Comparison of ENCODE assay signal across 26 cellular contexts in the genomic region with DNA sequence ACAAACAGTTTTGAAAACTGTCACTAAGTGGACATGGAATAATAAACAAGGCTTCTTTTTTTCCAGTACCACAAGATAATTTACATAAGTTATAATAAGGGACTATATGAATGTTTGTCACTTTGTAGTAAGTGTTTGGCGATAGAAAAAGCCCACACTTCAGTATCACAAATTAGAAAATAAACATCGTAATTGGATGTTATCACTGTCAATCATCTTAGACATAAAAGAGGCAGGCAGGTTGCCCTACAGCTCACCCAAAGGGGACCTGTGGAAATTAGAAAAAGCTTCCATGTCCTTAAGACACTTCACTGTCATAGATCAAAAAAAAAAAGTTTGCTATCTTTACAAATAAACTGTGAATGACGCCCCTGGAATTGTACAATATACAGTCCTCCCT. TPM values are rescaled to one million over a fixed set of nuclear protein-coding genes. Genes with fewer than 3 reads are reported as not detected.
A peak's percentile ranks its signal among the peaks of the same experiment; 100 is the strongest.
DNase-seq lines count a peak whose midpoint lies in the region; ATAC-seq and TF ChIP-seq lines count a peak whose summit lies in the region.
"Had no signal": no experiment of that assay in that cellular context is flagged by ENCODE, and none has a peak within 500 bp of the region (broad histone marks: within the 10 kb centered on the region; RNA-seq: fewer than 3 reads in every experiment).

No MANE protein-coding gene starts in this region.

- TF ChIP-seq CTCF in Panc1 (IDR thresholded peaks at IDR 0.05) = no peak
- no peak for TF ChIP-seq CTCF in dorsolateral prefrontal cortex (IDR thresholded peaks at IDR 0.05 in 54 of 56, conservative IDR thresholded peaks at IDR 0.05 in 2 of 56; ENCODE audit: low read depth in 1 of 56, partially characterized antibody in 56 of 56)

- H3K27ac ChIP-seq in Panc1 (ENCODE audit: low read length) (peak overlapping the region; percentile 25; the same call in 1 of the 2 replicates), dorsolateral prefrontal cortex (peak overlapping the region in 57 of 59 donors; percentile 5 to 100 (median 97)), GM23248 (no peak overlapping the region)
- H3K27ac ChIP-seq: SJCRH30 had no signal

- BruUV-seq in Panc1 (replicated peaks; lab: Mats Ljungman, UMichigan) = no TSS peak

- H3K36me3 ChIP-seq in Panc1 (ENCODE audit: control insufficient read depth, insufficient read depth, low read length) (no peaks in the 10 kb centered on the region; the same call in 1 of the 2 replicates), GM23248 (ENCODE audit: low read depth) (no peaks in the 10 kb centered on the region)
- H3K36me3 ChIP-seq: SJCRH30 had no signal

- intact Hi-C loops in Panc1 (cut with micrococcal nuclease; ENCODE audit: unreplicated experiment) = no loop called here
- intact Hi-C loops in dorsolateral prefrontal cortex (cut with DNase I) = no loop called here

- CTCF ChIA-PET in Panc1 (lab: Charles Lee) = no interaction called here

- H3K27me3 ChIP-seq in Panc1 (ENCODE audit: control insufficient read depth, insufficient read depth, low read length) (no peaks in the 10 kb centered on the region), dorsolateral prefrontal cortex (no peaks in the 10 kb centered on the region), GM23248 (replicated peaks; ENCODE audit: insufficient read depth) (no peaks in the 10 kb centered on the region)
- H3K27me3 ChIP-seq: SJCRH30 had no signal

- POLR2A ChIA-PET in Panc1 (lab: Charles Lee) = no interaction called here

- peaks cover 8% of the 10 kb centered on the region for H3F3A ChIP-seq in GM23248 (ENCODE audit: insufficient read depth)

- H3K9me3 ChIP-seq in Panc1 (ENCODE audit: control insufficient read depth, insufficient read depth, low read depth, low read length) (no peaks in the 10 kb centered on the region), GM23248 (ENCODE audit: low read depth) (no peaks in the 10 kb centered on the region)
- H3K9me3 ChIP-seq: SJCRH30 had no signal

- DNase-seq in NCI-H748 (lab: John Stamatoyannopoulos, UW; ENCODE audit: unreplicated experiment) = peak; percentile 2
- DNase-seq in NCI-H748 treated with DMSO at 0.1 percent for 48 hours (lab: John Stamatoyannopoulos, UW) = no peak
- no peak for DNase-seq in Panc1 (ENCODE audit: low read depth, low spot score)
- no peak for DNase-seq in dorsolateral prefrontal cortex
- DNase-seq in GM23248 = no peak
- no peak for DNase-seq in amniotic stem cell (lab: John Stamatoyannopoulos, UW)
- no peak for DNase-seq in SKM-1 treated with dmso at 0.1 percent for 144 hours (lab: John Stamatoyannopoulos, UW; ENCODE audit: unreplicated experiment)
- DNase-seq: 8988T; ACHN; DMS153; DND-41; H9; IMR-90; Karpas-422; NCI-H1092 treated with DMSO at 0.1 percent for 48 hours; NCI-H146; NCI-H2029; NCI-H2227 treated with DMSO at 0.1 percent for 48 hours; NCI-H526 treated with DMSO at 0.1 percent for 48 hours; NK-92 treated with Interleukin-12 subunit alpha and Interleukin-12 subunit beta, amount 100 ng/mL, for 24 hours; PC-3; SJCRH30 had no signal

- H3K4me3 ChIP-seq in Panc1 (ENCODE audit: low read depth in 2 of 2, low read length in 2 of 2) = no peak overlapping the region
- peak overlapping the region in 1 of 59 donors; percentile 12 for H3K4me3 ChIP-seq in dorsolateral prefrontal cortex
- H3K4me3 ChIP-seq in GM23248 = no peak overlapping the region
- H3K4me3 ChIP-seq: GM23338, SJCRH30 had no signal

- H3K4me1 ChIP-seq in Panc1 (ENCODE audit: control insufficient read depth, insufficient read depth, low read length) = peaks cover 5% of the 10 kb centered on the region
- H3K4me1 ChIP-seq in GM23248 (ENCODE audit: insufficient read depth) = peaks cover 6% of the 10 kb centered on the region; the same call in 1 of the 2 replicates
- H3K4me1 ChIP-seq: SJCRH30 had no signal

- H3K79me2 ChIP-seq in GM23248 (ENCODE audit: insufficient read depth) = peaks cover 10% of the 10 kb centered on the region

- H3K9ac ChIP-seq in GM23248 = no peak overlapping the region

- H4K20me1 ChIP-seq in GM23248 (ENCODE audit: insufficient read depth) = no peaks in the 10 kb centered on the region

- H3K9me2 ChIP-seq in GM23248 (ENCODE audit: insufficient read depth) = no peaks in the 10 kb centered on the region

- in situ Hi-C loops in Panc1 (cut with HindIII; ENCODE audit: low pct_unique_long_range_greater_than_20kb, low sequenced_read_pairs) (no loop called here), GM23248 (cut with MboI) (no loop called here)

- ATAC-seq in Panc1 (no peak), GM18867 (IDR thresholded peaks at IDR 0.05; ENCODE audit: unreplicated experiment) (no peak)
- ATAC-seq: GM23338, PC-3, Right ventricle myocardium inferior, SK-N-SH treated with all-trans-retinoic acid at 6 μM for 48 hours had no signal

- H2AFZ ChIP-seq in GM23248 = no peak overlapping the region

- H3K4me2 ChIP-seq in GM23248 (ENCODE audit: unreplicated experiment) = no peak overlapping the region
- H3K4me2 ChIP-seq: GM23338 had no signal

- WGBS in GM23248 (ENCODE audit: low coverage in 1 of 2, low lambda C conversion rate in 2 of 2, missing lambda C conversion rate in 2 of 2), 2 experiments = 89 to 92% methylated on average over 3 of the region's 3 CpGs

RNA-seq across cellular contexts. Expression of a gene that starts 3.6 kb away (rescaled TPM):
- total RNA-seq in Panc1 (2021; ENCODE audit: unreplicated experiment) = 41.2 TPM
- polyA plus RNA-seq in Panc1 (2012; ENCODE audit: insufficient read length) = 12.2 TPM
- total RNA-seq in dorsolateral prefrontal cortex = 10 to 100 TPM in 99 of 120 experiments, 1 to 10 TPM in 21; 6.0 to 19.1 (median 12.2) TPM
- total RNA-seq in GM23248 (2014; rRNA removed; shearing (Covaris generic)) = 29.9 and 44.9 TPM in 2 replicates
- 22.3 and 23.4 TPM in 2 replicates for polyA plus RNA-seq in GM23248 (2016; fragmentation: Nextera tagmentation; extraction: Ambion mirVana)

RNA-seq across cellular contexts. Expression of a gene that starts 36.0 kb away (rescaled TPM):
- total RNA-seq in Panc1 (2021; ENCODE audit: unreplicated experiment) (23.7 TPM), dorsolateral prefrontal cortex (10 to 100 TPM; 13.7 to 84.3 (median 27.5) TPM)
- 9.6 TPM for polyA plus RNA-seq in Panc1 (2012; ENCODE audit: insufficient read length)
- 11.4 and 12.9 TPM in 2 replicates for total RNA-seq in GM23248 (2014; rRNA removed; shearing (Covaris generic))
- 3.8 and 6.5 TPM in 2 replicates for polyA plus RNA-seq in GM23248 (2016; fragmentation: Nextera tagmentation; extraction: Ambion mirVana)
